Comparison of ENCODE assay signal across 1 cellular context in genomic region chr13:25288966-25289365, GRCh38.
TF ChIP-seq lines count a peak whose summit lies in the region.

No MANE protein-coding gene starts in this region.

TF ChIP-seq in HCT116, 20 proteins besides CTCF, POLR2A, EP300 and RAD21:
- TF ChIP-seq REST (IDR thresholded peaks at IDR 0.05; ENCODE audit: low read depth) (no peak), SIN3A (IDR thresholded peaks at IDR 0.05; ENCODE audit: low read depth) (no peak), MAX (IDR thresholded peaks at IDR 0.05) (no peak), EZH2 (IDR thresholded peaks at IDR 0.05) (no peak), CBX3 (IDR thresholded peaks at IDR 0.05; ENCODE audit: low read depth) (no peak), CEBPB (IDR thresholded peaks at IDR 0.05; ENCODE audit: low read depth) (no peak), JUND (IDR thresholded peaks at IDR 0.05) (no peak), POLR2AphosphoS5 (IDR thresholded peaks at IDR 0.05; ENCODE audit: low read depth, low read length) (no peak), ELF1 (IDR thresholded peaks at IDR 0.05; ENCODE audit: borderline replicate concordance, low read depth) (no peak), TCF7L2 (IDR thresholded peaks at IDR 0.05; ENCODE audit: borderline replicate concordance, extremely low read depth, insufficient read depth, insufficient read length) (no peak), EGR1 (IDR thresholded peaks at IDR 0.05; ENCODE audit: low read depth) (no peak), ATF3 (IDR thresholded peaks at IDR 0.05) (no peak)
TF ChIP-seq in HCT116: peak in this region for 0.
